18 cellular contexts compared by ENCODE assay signal in genomic region chr9:137073992-137074399, GRCh38. TPM values are rescaled to one million over a fixed set of nuclear protein-coding genes. Genes with fewer than 3 reads are reported as not detected.
A peak's percentile ranks its signal among the peaks of the same experiment; 100 is the strongest.
DNase-seq lines count a peak whose midpoint lies in the region; ATAC-seq, FAIRE-seq and TF ChIP-seq lines count a peak whose summit lies in the region.
"Had no signal": no experiment of that assay in that cellular context is flagged by ENCODE, and none has a peak within 500 bp of the region (broad histone marks: within the 10 kb centered on the region; RNA-seq: fewer than 3 reads in every experiment).

No MANE protein-coding gene starts in this region.

- H4K5ac ChIP-seq in H9 (ENCODE audit: insufficient read length, low read depth, low read length): no peak overlapping the region

- H2BK15ac ChIP-seq in H9 (ENCODE audit: low read depth, low read length) (no peak overlapping the region), neuronal stem cell (ENCODE audit: low read length) (no peak overlapping the region)

- H3K79me2 ChIP-seq in H9 (ENCODE audit: insufficient read depth, low read length) (no peaks in the 10 kb centered on the region), K562 (ENCODE audit: control insufficient read depth, insufficient read depth, low read length) (peaks cover 21% of the 10 kb centered on the region)

- DNase-seq in H9 (no peak), K562 (ENCODE audit: extremely low read depth in 1 of 4, low spot score in 3 of 4) (no peak), neuronal stem cell (ENCODE audit: low spot score) (no peak), Calu3 (no peak)
- DNase-seq in stimulated activated CD4-positive, alpha-beta T cell treated with anti-CD3 and anti-CD28 coated beads, Interleukin-12 subunit alpha, Interleukin-12 subunit beta, amount 100 ng/mL, for 4 hours: no peak
- DNase-seq: ACHN; CD8-positive, alpha-beta T cell; DND-41; NCI-H1092; NCI-H146; NCI-H2081; NCI-H774; PC-3; SJCRH30 had no signal

- no peak overlapping the region for H3K56ac ChIP-seq in H9 (ENCODE audit: insufficient read length, low read depth, low read length)

- H2BK120ac ChIP-seq in H9 (ENCODE audit: low read depth, low read length, poor library complexity, severe bottlenecking) (no peak overlapping the region), neuronal stem cell (ENCODE audit: low read depth, low read length) (no peak overlapping the region)

- H3K9me3 ChIP-seq in H9 (ENCODE audit: control insufficient read depth, low read depth, low read length) (no peaks in the 10 kb centered on the region), K562 (replicated peaks; ENCODE audit: control insufficient read depth, insufficient read depth, low read depth, low read length) (no peaks in the 10 kb centered on the region), neuronal stem cell (replicated peaks in 1 of 2; ENCODE audit: control insufficient read depth in 2 of 2, insufficient read depth in 1 of 2, low read depth in 1 of 2, low read length in 2 of 2) (peaks cover 0 to 3% of the 10 kb centered on the region in 2 donors)
- H3K9me3 ChIP-seq: SJCRH30 had no signal

- H3K23ac ChIP-seq in H9 (ENCODE audit: insufficient read length, low read depth, low read length): no peak overlapping the region
- peak overlapping the region; percentile 4 for H3K23ac ChIP-seq in neuronal stem cell (ENCODE audit: low read depth, low read length, poor library complexity)

- H3K27me3 ChIP-seq in H9 (ENCODE audit: insufficient read depth, low read length) (peaks cover 7% of the 10 kb centered on the region; the same call in 1 of the 2 replicates), K562 (ENCODE audit: control insufficient read depth in 2 of 2, insufficient read depth in 2 of 2, low read length in 2 of 2) (no peaks in the 10 kb centered on the region), neuronal stem cell (ENCODE audit: control insufficient read depth in 3 of 3, insufficient read depth in 3 of 3, low read depth in 1 of 3, low read length in 3 of 3) (peaks cover 23 to 50% (median 46%) of the 10 kb centered on the region in 3 experiments)
- H3K27me3 ChIP-seq: SJCRH30 had no signal

- peaks cover 17 to 29% of the 10 kb centered on the region in 2 experiments for H3K4me1 Mint-ChIP-seq in H9
- H3K4me1 Mint-ChIP-seq in Calu3 (ENCODE audit: low read depth, unreplicated experiment): peaks cover 9% of the 10 kb centered on the region

- H2BK12ac ChIP-seq in H9 (ENCODE audit: insufficient read length, low read depth, low read length): no peak overlapping the region
- H2BK12ac ChIP-seq in neuronal stem cell (ENCODE audit: low read length): peak overlapping the region; percentile 1

- no CpG with 5 or more reads among the region's 8 CpGs for WGBS in H9 (ENCODE audit: extremely low coverage, insufficient read length, low lambda C conversion rate)
- WGBS in K562 (ENCODE audit: insufficient coverage, low coverage, missing lambda C conversion rate): 64% methylated on average over 7 of the region's 8 CpGs
- WGBS in neuronal stem cell (ENCODE audit: extremely low coverage in 2 of 2, insufficient read length in 2 of 2, insufficient replicate concordance in 1 of 2), 2 donors: no CpG with 5 or more reads among the region's 8 CpGs

- no peaks in the 10 kb centered on the region for H4K20me1 ChIP-seq in H9 (ENCODE audit: control insufficient read depth, insufficient read depth, insufficient read length)
- 0 out of 2 replicates have a peak, but pooled peaks cover 4% of the 10 kb centered on the region for H4K20me1 ChIP-seq in K562 (replicated peaks; ENCODE audit: control insufficient read depth, insufficient read depth, low read length)

- H3K14ac ChIP-seq in H9 (ENCODE audit: insufficient read depth, low read length) (no peak overlapping the region), neuronal stem cell (ENCODE audit: low read length) (no peak overlapping the region)

- no peak overlapping the region for H2BK20ac ChIP-seq in H9 (ENCODE audit: low read depth, low read length, poor library complexity, severe bottlenecking)

- no peak overlapping the region for H3T11ph ChIP-seq in H9 (ENCODE audit: low read length)

- H3K4me3 Mint-ChIP-seq in H9 (peak overlapping the region in 1 of 2 experiments; percentile 42; a peak in 2 of 5 replicates), Calu3 (ENCODE audit: low read depth, unreplicated experiment) (no peak overlapping the region)
- H3K4me3 Mint-ChIP-seq: CD8-positive, alpha-beta T cell had no signal

- H3K4me2 ChIP-seq in H9 (ENCODE audit: insufficient read depth, insufficient read length, low read length) (no peak overlapping the region), K562 (ENCODE audit: insufficient read depth, low read length) (no peak overlapping the region), neuronal stem cell (ENCODE audit: insufficient read depth, low read length, poor library complexity, severe bottlenecking) (no peak overlapping the region)

- BruUV-seq in K562 (replicated peaks; lab: Mats Ljungman, UMichigan) (no TSS peak), Calu3 (replicated peaks; lab: Mats Ljungman, UMichigan) (no TSS peak)

- H3K27ac Mint-ChIP-seq in H9: peak overlapping the region in 1 of 3 experiments; percentile 88; a peak in 1 of 7 replicates
- H3K27ac Mint-ChIP-seq in Calu3 (ENCODE audit: unreplicated experiment): no peak overlapping the region
- H3K27ac Mint-ChIP-seq: CD8-positive, alpha-beta T cell had no signal

- H3K36me3 Mint-ChIP-seq in H9 (ENCODE audit: insufficient read depth in 1 of 3, low read depth in 3 of 3) (no peaks in the 10 kb centered on the region), Calu3 (ENCODE audit: insufficient read depth, unreplicated experiment) (peaks cover 22% of the 10 kb centered on the region)
- H3K36me3 Mint-ChIP-seq: CD8-positive, alpha-beta T cell had no signal

- CTCF ChIA-PET in K562 (lab: Yijun Ruan, JAX; ENCODE audit: low intra/inter-chr PET ratio) (no interaction called here), Calu3 (lab: Charles Lee) (interaction anchor here (1.5 kb wide), 1 partner anchor 9 kb away, joined by 3 read pairs; no protein-coding TSS in a partner anchor)

- peaks cover 17% of the 10 kb centered on the region for H3K23me2 ChIP-seq in H9 (ENCODE audit: insufficient read length, low read depth, low read length, poor library complexity, severe bottlenecking)

- no peak for TF ChIP-seq RAD21 in K562 (CRISPR knock-in tag; conservative IDR thresholded peaks at IDR 0.05 in 1 of 2, IDR thresholded peaks at IDR 0.05 in 1 of 2)

- H3K27me3 Mint-ChIP-seq in H9 (ENCODE audit: low read depth) (peaks cover 34% of the 10 kb centered on the region), Calu3 (ENCODE audit: unreplicated experiment) (no peaks in the 10 kb centered on the region)

- TF ChIP-seq POLR2A in K562 (conservative IDR thresholded peaks at IDR 0.05): no peak

- in situ Hi-C loops in K562 (cut with MboI): no loop called here

- H3K79me1 ChIP-seq in H9 (ENCODE audit: insufficient read depth, low read depth, low read length, poor library complexity, severe bottlenecking) (no peaks in the 10 kb centered on the region), neuronal stem cell (ENCODE audit: low read depth, low read length) (peaks cover 9% of the 10 kb centered on the region)

- H3K4me3 ChIP-seq in K562 (no peak overlapping the region), neuronal stem cell (ENCODE audit: low read length in 2 of 2) (no peak overlapping the region)
- H3K4me3 ChIP-seq: SJCRH30 had no signal

- H2AFZ ChIP-seq in H9 (ENCODE audit: low read length): no peak overlapping the region
- H2AFZ ChIP-seq in K562 (ENCODE audit: low read depth, low read length): no peak overlapping the region
- H2AFZ ChIP-seq in neuronal stem cell (ENCODE audit: low read length): no peak overlapping the region

- H3K9me3 Mint-ChIP-seq in H9: no peaks in the 10 kb centered on the region; a peak in 1 of 5 replicates
- no peaks in the 10 kb centered on the region for H3K9me3 Mint-ChIP-seq in Calu3 (ENCODE audit: low read depth, unreplicated experiment)
- H3K9me3 Mint-ChIP-seq: CD8-positive, alpha-beta T cell had no signal

- H2AK5ac ChIP-seq in H9 (ENCODE audit: insufficient read length, low read length) (no peak overlapping the region), neuronal stem cell (ENCODE audit: low read depth, low read length) (no peak overlapping the region)

- no peak overlapping the region for H3K18ac ChIP-seq in H9 (ENCODE audit: insufficient read length, low read depth, low read length)
- H3K18ac ChIP-seq in neuronal stem cell (ENCODE audit: low read length): no peak overlapping the region

- H3K9ac ChIP-seq in H9 (ENCODE audit: extremely low read depth, insufficient read length, low read length) (no peak overlapping the region), K562 (ENCODE audit: insufficient read depth in 1 of 2, low read depth in 2 of 2, low read length in 2 of 2) (peak overlapping the region in 1 of 2 experiments; percentile 65; a peak in 2 of 4 replicates), neuronal stem cell (ENCODE audit: low read depth, low read length, poor library complexity) (peak overlapping the region; percentile 24)

- H4K8ac ChIP-seq in H9 (replicated peaks; ENCODE audit: insufficient read length, low read depth, low read length) (no peak overlapping the region), neuronal stem cell (ENCODE audit: low read depth, low read length) (no peak overlapping the region)

- H3K4ac ChIP-seq in H9 (ENCODE audit: low read depth, low read length) (no peak overlapping the region), neuronal stem cell (ENCODE audit: low read length) (no peak overlapping the region)

- TF ChIP-seq CTCF in H9 (conservative IDR thresholded peaks at IDR 0.05) (no peak), K562 (IDR thresholded peaks at IDR 0.05 in 2 of 3, conservative IDR thresholded peaks at IDR 0.05 in 1 of 3; ENCODE audit: insufficient read depth in 2 of 3, low read depth in 1 of 3, low read length in 3 of 3) (no peak), Calu3 (IDR thresholded peaks at IDR 0.05; ENCODE audit: unreplicated experiment) (no peak)

- peak overlapping the region; percentile 31 for H4K91ac ChIP-seq in H9 (ENCODE audit: insufficient read length, low read depth, low read length)
- no peak overlapping the region for H4K91ac ChIP-seq in neuronal stem cell (ENCODE audit: low read depth, low read length, poor library complexity)

- POLR2A ChIA-PET in K562 (lab: Yijun Ruan, JAX): interaction anchor here (1.3 kb wide), 1 partner anchor 12 kb away, joined by 3 read pairs; the partner anchor contains the start of gene MAN1B1

- intact Hi-C loops in K562 (cut with micrococcal nuclease) (no loop called here), Calu3 (cut with micrococcal nuclease; ENCODE audit: unreplicated experiment) (no loop called here)

- no peak for FAIRE-seq in K562 (lab: Jason Lieb, UNC)
- FAIRE-seq: G401.6, H54 had no signal

- H2BK5ac ChIP-seq in H9 (ENCODE audit: insufficient read length, low read length): no peak overlapping the region
- no peak overlapping the region for H2BK5ac ChIP-seq in neuronal stem cell (ENCODE audit: low read length)

- H3K27ac ChIP-seq in H9 (ENCODE audit: insufficient read length, low read depth, low read length) (no peak overlapping the region), K562 (ENCODE audit: extremely low read depth, low read depth, low read length) (peak overlapping the region; percentile 61; the same call in 2 of the 3 replicates), neuronal stem cell (replicated peaks; ENCODE audit: low read length) (no peak overlapping the region)
- H3K27ac ChIP-seq: SJCRH30 had no signal

- no peak for TF ChIP-seq EP300 in K562 (IDR thresholded peaks at IDR 0.05; ENCODE audit: low read length)

- ATAC-seq in K562 (no peak), GM18909 (IDR thresholded peaks at IDR 0.05; ENCODE audit: poor library complexity, unreplicated experiment) (no peak)
- ATAC-seq: CD8-positive, alpha-beta T cell; PC-3 had no signal

- H3K4me1 ChIP-seq in H9 (ENCODE audit: insufficient read depth, low read length) (peaks cover 7% of the 10 kb centered on the region; the same call in 1 of the 2 replicates), K562 (replicated peaks in 1 of 2; ENCODE audit: control insufficient read depth in 2 of 2, insufficient read depth in 2 of 2, low read length in 2 of 2) (peaks cover 30 to 76% of the 10 kb centered on the region in 2 experiments), neuronal stem cell (ENCODE audit: control insufficient read depth in 2 of 2, insufficient read depth in 1 of 2, low read depth in 1 of 2, low read length in 2 of 2) (peaks cover 13 to 16% of the 10 kb centered on the region in 2 donors)

- peaks cover 6% of the 10 kb centered on the region; the same call in 1 of the 3 replicates for H3K36me3 ChIP-seq in K562 (ENCODE audit: control insufficient read depth, insufficient read depth, low read length)
- no peaks in the 10 kb centered on the region for H3K36me3 ChIP-seq in neuronal stem cell (replicated peaks in 1 of 2; ENCODE audit: control insufficient read depth in 2 of 2, insufficient read depth in 2 of 2, low read length in 2 of 2)
- H3K36me3 ChIP-seq: SJCRH30 had no signal

- no peaks in the 10 kb centered on the region for H3K9me1 ChIP-seq in K562 (ENCODE audit: control insufficient read depth, insufficient read depth, low read length)

RNA-seq across cellular contexts. Expression of gene UAP1L1, which starts 3.3 kb away (rescaled TPM):
- total RNA-seq in H9 (2021) (5.6 and 6.6 TPM in 2 replicates), K562 (2014; rRNA removed) (3.7 and 5.1 TPM in 2 replicates), K562 (2014; rRNA removed; fragmentation: Illumina TruSeq; extraction: Trizol) (1.5 and 1.6 TPM in 2 replicates), K562 (2015; rRNA removed; fragmentation: Illumina TruSeq; extraction: Trizol) (5.1 and 5.2 TPM in 2 replicates), K562 (2021) (8.6 and 8.8 TPM in 2 replicates), Calu3 (2022) (9.1 and 10.8 TPM in 2 replicates)
- 10.1 and 23.7 TPM in 2 replicates for total RNA-seq in K562 (2011; cell fraction: chromatin; rRNA removed; ENCODE audit: low replicate concordance)
- total RNA-seq in K562 (2011; cell fraction: nucleolus; rRNA removed): 16.3 and 18.0 TPM in 2 replicates
- 9.3 and 10.3 TPM in 2 replicates for total RNA-seq in K562 (2011; cell fraction: nucleoplasm; rRNA removed)
- polyA plus RNA-seq in K562 (2011; rRNA removed) (1.5 and 3.0 TPM in 2 replicates), K562 (2014; fragmentation: Illumina TruSeq; extraction: Trizol) (5.2 and 5.3 TPM in 2 replicates), K562 (2014; fragmentation: Nextera tagmentation; extraction: Ambion mirVana) (under 1 TPM; 0.20 to 0.29 TPM), K562 (2014; rRNA removed) (5.0 and 7.1 TPM in 2 replicates)
- polyA plus RNA-seq in K562 (2011; cell fraction: cytosol; rRNA removed): 2.4 and 2.6 TPM in 2 replicates
- polyA plus RNA-seq in K562 (2011; cell fraction: nucleus; rRNA removed): 17.8 and 18.3 TPM in 2 replicates
- polyA plus RNA-seq in K562 (2012): 6.6 and 13.1 TPM in 2 replicates
- polyA minus RNA-seq in K562 (2011; rRNA and poly(A)+ RNA removed): 0.69 and 0.74 TPM in 2 replicates
- polyA minus RNA-seq in K562 (2011; cell fraction: cytosol; rRNA and poly(A)+ RNA removed): 1.4 and 1.5 TPM in 2 replicates
- polyA minus RNA-seq in K562 (2011; cell fraction: nucleus; rRNA and poly(A)+ RNA removed): 3.0 and 4.1 TPM in 2 replicates
- 0.17 TPM for polyA plus RNA-seq in neuronal stem cell (2013, experiment 1 of 2)
- 0.19 TPM for polyA plus RNA-seq in neuronal stem cell (2013, experiment 2 of 2)

RNA-seq across cellular contexts. Expression of gene SAPCD2, which starts 3.6 kb away (rescaled TPM):
- total RNA-seq in H9 (2021) (29.8 and 30.0 TPM in 2 replicates), K562 (2014; rRNA removed) (91.8 and 115 TPM in 2 replicates), K562 (2014; rRNA removed; fragmentation: Illumina TruSeq; extraction: Trizol) (13.1 and 15.8 TPM in 2 replicates), K562 (2015; rRNA removed; fragmentation: Illumina TruSeq; extraction: Trizol) (40.8 and 42.4 TPM in 2 replicates), K562 (2021) (72.1 and 78.8 TPM in 2 replicates), Calu3 (2022) (38.4 and 41.1 TPM in 2 replicates)
- total RNA-seq in K562 (2011; cell fraction: chromatin; rRNA removed; ENCODE audit: low replicate concordance): 12.7 and 42.0 TPM in 2 replicates
- total RNA-seq in K562 (2011; cell fraction: nucleolus; rRNA removed): 49.3 and 51.2 TPM in 2 replicates
- total RNA-seq in K562 (2011; cell fraction: nucleoplasm; rRNA removed): 20.6 and 22.4 TPM in 2 replicates
- polyA plus RNA-seq in K562 (2011; rRNA removed) (18.8 and 24.2 TPM in 2 replicates), K562 (2014; fragmentation: Illumina TruSeq; extraction: Trizol) (18.3 and 41.2 TPM in 2 replicates), K562 (2014; fragmentation: Nextera tagmentation; extraction: Ambion mirVana) (1 to 10 TPM; 3.4 to 3.7 TPM), K562 (2014; rRNA removed) (56.5 and 67.8 TPM in 2 replicates)
- 28.2 and 80.8 TPM in 2 replicates for polyA plus RNA-seq in K562 (2011; cell fraction: cytosol; rRNA removed)
- polyA plus RNA-seq in K562 (2011; cell fraction: nucleus; rRNA removed): 42.6 and 60.8 TPM in 2 replicates
- 27.0 and 33.0 TPM in 2 replicates for polyA plus RNA-seq in K562 (2012)
- 6.7 and 11.1 TPM in 2 replicates for polyA minus RNA-seq in K562 (2011; rRNA and poly(A)+ RNA removed)
- polyA minus RNA-seq in K562 (2011; cell fraction: cytosol; rRNA and poly(A)+ RNA removed): 29.9 and 32.2 TPM in 2 replicates
- 16.6 and 17.5 TPM in 2 replicates for polyA minus RNA-seq in K562 (2011; cell fraction: nucleus; rRNA and poly(A)+ RNA removed)
- polyA plus RNA-seq in neuronal stem cell (2013, experiment 1 of 2): 15.6 TPM
- 16.0 TPM for polyA plus RNA-seq in neuronal stem cell (2013, experiment 2 of 2)

RNA-seq across cellular contexts. Expression of gene MAN1B1, which starts 12.8 kb away (rescaled TPM):
- total RNA-seq in H9 (2021) (32.7 and 34.9 TPM in 2 replicates), K562 (2014; rRNA removed) (30.1 and 35.1 TPM in 2 replicates), K562 (2014; rRNA removed; fragmentation: Illumina TruSeq; extraction: Trizol) (14.4 and 14.8 TPM in 2 replicates), K562 (2015; rRNA removed; fragmentation: Illumina TruSeq; extraction: Trizol) (21.0 and 21.6 TPM in 2 replicates), K562 (2021) (33.9 and 36.6 TPM in 2 replicates), Calu3 (2022) (61.4 and 65.6 TPM in 2 replicates)
- 158 and 355 TPM in 2 replicates for total RNA-seq in K562 (2011; cell fraction: chromatin; rRNA removed; ENCODE audit: low replicate concordance)
- 181 and 194 TPM in 2 replicates for total RNA-seq in K562 (2011; cell fraction: nucleolus; rRNA removed)
- total RNA-seq in K562 (2011; cell fraction: nucleoplasm; rRNA removed): 119 and 136 TPM in 2 replicates
- polyA plus RNA-seq in K562 (2011; rRNA removed) (27.3 and 40.1 TPM in 2 replicates), K562 (2014; fragmentation: Illumina TruSeq; extraction: Trizol) (23.8 and 31.3 TPM in 2 replicates), K562 (2014; fragmentation: Nextera tagmentation; extraction: Ambion mirVana) (under 1 TPM; 0.55 to 0.89 TPM), K562 (2014; rRNA removed) (29.6 and 33.6 TPM in 2 replicates)
- 33.0 and 35.1 TPM in 2 replicates for polyA plus RNA-seq in K562 (2011; cell fraction: cytosol; rRNA removed)
- 128 and 134 TPM in 2 replicates for polyA plus RNA-seq in K562 (2011; cell fraction: nucleus; rRNA removed)
- polyA plus RNA-seq in K562 (2012): 25.3 and 58.7 TPM in 2 replicates
- polyA minus RNA-seq in K562 (2011; rRNA and poly(A)+ RNA removed): 32.0 and 36.7 TPM in 2 replicates
- polyA minus RNA-seq in K562 (2011; cell fraction: cytosol; rRNA and poly(A)+ RNA removed): 17.1 and 24.8 TPM in 2 replicates
- 38.5 and 64.6 TPM in 2 replicates for polyA minus RNA-seq in K562 (2011; cell fraction: nucleus; rRNA and poly(A)+ RNA removed)
- polyA plus RNA-seq in neuronal stem cell (2013, experiment 1 of 2): 23.6 TPM
- polyA plus RNA-seq in neuronal stem cell (2013, experiment 2 of 2): 22.2 TPM

RNA-seq across cellular contexts. Expression of gene ENTPD2, which starts 20.1 kb away (rescaled TPM):
- 4.0 and 5.1 TPM in 2 replicates for total RNA-seq in H9 (2021)
- 1.2 and 5.3 TPM in 2 replicates for total RNA-seq in K562 (2011; cell fraction: chromatin; rRNA removed; ENCODE audit: low replicate concordance)
- 3.3 and 4.3 TPM in 2 replicates for total RNA-seq in K562 (2011; cell fraction: nucleolus; rRNA removed)
- 2.6 and 2.9 TPM in 2 replicates for total RNA-seq in K562 (2011; cell fraction: nucleoplasm; rRNA removed)
- 0.12 and 0.14 TPM in 2 replicates for total RNA-seq in K562 (2014; rRNA removed)
- total RNA-seq in K562 (2014; rRNA removed; fragmentation: Illumina TruSeq; extraction: Trizol): not detected in 2 replicates
- total RNA-seq in K562 (2015; rRNA removed; fragmentation: Illumina TruSeq; extraction: Trizol): not detected in 2 replicates
- 0.60 and 0.85 TPM in 2 replicates for total RNA-seq in K562 (2021)
- 0.11 and 0.51 TPM in 2 replicates for polyA plus RNA-seq in K562 (2011; rRNA removed)
- polyA plus RNA-seq in K562 (2011; cell fraction: cytosol; rRNA removed): 0.22 and 0.41 TPM in 2 replicates
- polyA plus RNA-seq in K562 (2011; cell fraction: nucleus; rRNA removed): 4.8 and 5.7 TPM in 2 replicates
- polyA plus RNA-seq in K562 (2012): 0.15 and 0.23 TPM in 2 replicates
- polyA plus RNA-seq in K562 (2014; fragmentation: Illumina TruSeq; extraction: Trizol): 0.17 and 0.21 TPM in 2 replicates
- polyA plus RNA-seq in K562 (2014; fragmentation: Nextera tagmentation; extraction: Ambion mirVana): under 1 TPM in 1 of 2 experiments, not detected in 1; 0.04 TPM
- 0.22 TPM in 1 of 2 replicates, not detected in the other for polyA plus RNA-seq in K562 (2014; rRNA removed)
- polyA minus RNA-seq in K562 (2011; rRNA and poly(A)+ RNA removed): not detected in 2 replicates
- 0.57 and 1.3 TPM in 2 replicates for polyA minus RNA-seq in K562 (2011; cell fraction: cytosol; rRNA and poly(A)+ RNA removed)
- 0.94 and 1.2 TPM in 2 replicates for polyA minus RNA-seq in K562 (2011; cell fraction: nucleus; rRNA and poly(A)+ RNA removed)
- 0.01 TPM for polyA plus RNA-seq in neuronal stem cell (2013, experiment 1 of 2)
- polyA plus RNA-seq in neuronal stem cell (2013, experiment 2 of 2): not detected
- 3.8 and 5.8 TPM in 2 replicates for total RNA-seq in Calu3 (2022)
- total RNA-seq: CD8-positive, alpha-beta T cell; NCI-H460 had no signal

RNA-seq across cellular contexts. Expression of gene NPDC1, which starts 28.0 kb away (rescaled TPM):
- 51.8 and 57.6 TPM in 2 replicates for total RNA-seq in H9 (2021)
- total RNA-seq in K562 (2011; cell fraction: chromatin; rRNA removed; ENCODE audit: low replicate concordance): 1.1 and 4.2 TPM in 2 replicates
- total RNA-seq in K562 (2011; cell fraction: nucleolus; rRNA removed): 3.2 and 6.0 TPM in 2 replicates
- total RNA-seq in K562 (2011; cell fraction: nucleoplasm; rRNA removed): 1.5 and 3.6 TPM in 2 replicates
- 0.09 and 0.90 TPM in 2 replicates for total RNA-seq in K562 (2014; rRNA removed)
- not detected in 2 replicates for total RNA-seq in K562 (2014; rRNA removed; fragmentation: Illumina TruSeq; extraction: Trizol)
- total RNA-seq in K562 (2015; rRNA removed; fragmentation: Illumina TruSeq; extraction: Trizol): 0.22 TPM in 1 of 2 replicates, not detected in the other
- 1.5 and 2.1 TPM in 2 replicates for total RNA-seq in K562 (2021)
- polyA plus RNA-seq in K562 (2011; rRNA removed): 1.3 and 3.9 TPM in 2 replicates
- 3.5 and 4.2 TPM in 2 replicates for polyA plus RNA-seq in K562 (2011; cell fraction: cytosol; rRNA removed)
- 32.5 and 34.7 TPM in 2 replicates for polyA plus RNA-seq in K562 (2011; cell fraction: nucleus; rRNA removed)
- 0.85 and 3.1 TPM in 2 replicates for polyA plus RNA-seq in K562 (2012)
- polyA plus RNA-seq in K562 (2014; fragmentation: Illumina TruSeq; extraction: Trizol): 0.06 and 0.21 TPM in 2 replicates
- polyA plus RNA-seq in K562 (2014; fragmentation: Nextera tagmentation; extraction: Ambion mirVana): not detected
- polyA plus RNA-seq in K562 (2014; rRNA removed): 0.85 and 2.4 TPM in 2 replicates
- 0.14 and 0.18 TPM in 2 replicates for polyA minus RNA-seq in K562 (2011; rRNA and poly(A)+ RNA removed)
- polyA minus RNA-seq in K562 (2011; cell fraction: cytosol; rRNA and poly(A)+ RNA removed): 0.95 and 3.5 TPM in 2 replicates
- polyA minus RNA-seq in K562 (2011; cell fraction: nucleus; rRNA and poly(A)+ RNA removed): 2.0 and 3.9 TPM in 2 replicates
- polyA plus RNA-seq in neuronal stem cell (2013, experiment 1 of 2): 41.2 TPM
- polyA plus RNA-seq in neuronal stem cell (2013, experiment 2 of 2): 37.6 TPM
- total RNA-seq in Calu3 (2022): 65.2 and 78.6 TPM in 2 replicates
